18 cellular contexts compared by ENCODE assay signal in genomic region chr17:57654040-57654775, GRCh38.
DNase-seq lines count a peak whose midpoint lies in the region; ATAC-seq, FAIRE-seq and TF ChIP-seq lines count a peak whose summit lies in the region.
"Had no signal": no experiment of that assay in that cellular context is flagged by ENCODE, and none has a peak within 500 bp of the region (broad histone marks: within the 10 kb centered on the region; RNA-seq: fewer than 3 reads in every experiment).

No MANE protein-coding gene starts in this region.

- no peaks in the 10 kb centered on the region for H3K27me3 Mint-ChIP-seq in CD4-positive, alpha-beta memory T cell

- peak overlapping the region; percentile 37 for H3K9ac ChIP-seq in parathyroid adenoma

- no peak overlapping the region for H3K4me3 Mint-ChIP-seq in CD4-positive, alpha-beta memory T cell

- peaks cover 19 to 24% of the 10 kb centered on the region in 2 donors for H3K36me3 Mint-ChIP-seq in CD4-positive, alpha-beta memory T cell

- intact Hi-C loops in CD4-positive, alpha-beta memory T cell (cut with micrococcal nuclease), result no loop called here

- no peaks in the 10 kb centered on the region for H3K9me3 ChIP-seq in CD4-positive, alpha-beta memory T cell (ENCODE audit: control insufficient read depth in 1 of 2, low read length in 2 of 2)
- H3K9me3 ChIP-seq in parathyroid adenoma (ENCODE audit: control insufficient read depth, low read length) (no peaks in the 10 kb centered on the region), WERI-Rb-1 (ENCODE audit: severe bottlenecking) (no peaks in the 10 kb centered on the region)
- H3K9me3 ChIP-seq: BE2C had no signal

- peaks cover 8% of the 10 kb centered on the region for H3K79me2 ChIP-seq in parathyroid adenoma

- peak overlapping the region in 4 of 7 donors; percentile 22 to 89 (median 38) for H3K27ac Mint-ChIP-seq in CD4-positive, alpha-beta memory T cell

- POLR2A ChIA-PET in CD4-positive, alpha-beta memory T cell (lab: Charles Lee; ENCODE audit: partially characterized antibody), result interaction anchor here (1.5 kb wide), 1 partner anchor 11 kb away, joined by 4 read pairs; no protein-coding TSS in a partner anchor

- FAIRE-seq in bronchial epithelial cell (lab: Jason Lieb, UNC), result peak; percentile 36
- FAIRE-seq: H54 had no signal

- H3K9me3 Mint-ChIP-seq in CD4-positive, alpha-beta memory T cell, result no peaks in the 10 kb centered on the region

- no peaks in the 10 kb centered on the region for H3K27me3 ChIP-seq in CD4-positive, alpha-beta memory T cell (ENCODE audit: insufficient read depth, low read length)
- H3K27me3 ChIP-seq in bronchial epithelial cell (ENCODE audit: control insufficient read depth, insufficient read depth, low read length) (no peaks in the 10 kb centered on the region), parathyroid adenoma (ENCODE audit: control insufficient read depth, insufficient read depth, low read length) (no peaks in the 10 kb centered on the region), WERI-Rb-1 (ENCODE audit: insufficient read depth, low read depth, severe bottlenecking) (no peaks in the 10 kb centered on the region)
- H3K27me3 ChIP-seq: BE2C had no signal

- no peak for ATAC-seq in HG03025 (IDR thresholded peaks at IDR 0.05; ENCODE audit: low FRiP score, unreplicated experiment)
- ATAC-seq: Right ventricle myocardium inferior had no signal

- H3K27ac ChIP-seq in CD4-positive, alpha-beta memory T cell (ENCODE audit: low read depth, low read length), result no peak overlapping the region
- no peak overlapping the region for H3K27ac ChIP-seq in parathyroid adenoma
- H3K27ac ChIP-seq in WERI-Rb-1, result no peak overlapping the region

- H3K4me1 ChIP-seq in CD4-positive, alpha-beta memory T cell (ENCODE audit: insufficient read depth, low read length), result no peaks in the 10 kb centered on the region
- peaks cover 16% of the 10 kb centered on the region for H3K4me1 ChIP-seq in parathyroid adenoma
- H3K4me1 ChIP-seq: BE2C had no signal

- DNase-seq in CD4-positive, alpha-beta memory T cell, result no peak
- DNase-seq in ELR (ENCODE audit: low read depth) (peak; percentile 35), bronchial epithelial cell (ENCODE audit: low read depth) (no peak), WERI-Rb-1 (no peak), HPDE6-E6E7 (ENCODE audit: extremely low spot score) (no peak)
- DNase-seq: BE2C, DMS153, EL, IMR-90, Kasumi-1, NCI-H1417, NCI-H1930, NCI-H2171 treated with DMSO at 0.1 percent for 48 hours, NCI-H774 had no signal

- no peak overlapping the region for H3K4me3 ChIP-seq in CD4-positive, alpha-beta memory T cell (ENCODE audit: low read length in 2 of 2)
- H3K4me3 ChIP-seq in bronchial epithelial cell (ENCODE audit: low read depth, low read length), result no peak overlapping the region
- H3K4me3 ChIP-seq in parathyroid adenoma (ENCODE audit: low read depth, low read length), result no peak overlapping the region
- H3K4me3 ChIP-seq in WERI-Rb-1 (ENCODE audit: low read depth, low read length), result no peak overlapping the region

- no peaks in the 10 kb centered on the region for H3K36me3 ChIP-seq in CD4-positive, alpha-beta memory T cell (ENCODE audit: insufficient read depth, low read length)
- H3K36me3 ChIP-seq in bronchial epithelial cell (ENCODE audit: control insufficient read depth, insufficient read depth, low read length) (no peaks in the 10 kb centered on the region), parathyroid adenoma (ENCODE audit: control insufficient read depth, insufficient read depth, low read length) (no peaks in the 10 kb centered on the region), WERI-Rb-1 (peaks cover 52% of the 10 kb centered on the region)

- TF ChIP-seq CTCF in bronchial epithelial cell (IDR thresholded peaks at IDR 0.05; ENCODE audit: insufficient read depth, low read length, severe bottlenecking) (no peak), parathyroid adenoma (IDR thresholded peaks at IDR 0.05) (no peak), WERI-Rb-1 (IDR thresholded peaks at IDR 0.05; ENCODE audit: low read depth, low read length) (no peak)

- H2AFZ ChIP-seq in parathyroid adenoma, result no peak overlapping the region

- H3K4me1 Mint-ChIP-seq in CD4-positive, alpha-beta memory T cell, result peaks cover 7 to 14% (median 12%) of the 10 kb centered on the region in 4 donors

- H3K4me2 ChIP-seq in parathyroid adenoma (ENCODE audit: low read length), result no peak overlapping the region

- CTCF ChIA-PET in CD4-positive, alpha-beta memory T cell (lab: Charles Lee; ENCODE audit: partially characterized antibody), result no interaction called here
